ENCODE assay signal across 9 cellular contexts in the genomic region with DNA sequence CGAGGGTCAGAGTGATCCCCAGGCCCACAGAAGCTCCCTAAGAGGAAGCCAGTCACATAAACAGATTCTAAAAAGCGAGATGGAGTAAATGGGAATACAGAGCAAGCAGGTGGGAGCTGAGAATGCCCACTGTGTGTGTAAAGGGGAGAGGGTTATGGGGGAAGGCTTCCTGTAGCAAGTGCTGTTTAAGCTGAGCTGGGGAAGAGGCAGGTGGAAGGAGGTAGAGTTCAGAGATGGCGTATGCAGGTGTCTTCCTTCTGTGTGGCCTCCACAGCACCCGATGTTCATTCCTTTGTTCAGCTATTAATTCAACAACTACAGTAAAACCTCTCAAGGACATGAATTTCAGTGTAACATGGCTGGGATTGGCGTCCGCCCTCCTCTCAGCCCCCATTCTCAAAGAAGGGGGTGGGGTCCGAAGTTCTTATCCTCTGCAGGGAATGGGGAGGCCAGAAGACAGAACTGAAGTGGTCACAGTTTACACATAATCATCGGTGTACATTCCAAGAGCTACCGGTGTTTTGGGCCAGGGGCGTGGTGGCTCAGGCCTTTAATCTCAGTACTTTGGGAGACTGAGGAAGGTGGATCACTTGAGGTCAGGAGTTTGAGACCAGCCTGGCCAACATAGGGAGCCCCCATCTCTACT. TPM values are rescaled to one million over a fixed set of nuclear protein-coding genes. Genes with fewer than 3 reads are reported as not detected.
DNase-seq lines count a peak whose midpoint lies in the region; ATAC-seq and TF ChIP-seq lines count a peak whose summit lies in the region.
"Had no signal": no experiment of that assay in that cellular context is flagged by ENCODE, and none has a peak within 500 bp of the region (broad histone marks: within the 10 kb centered on the region; RNA-seq: fewer than 3 reads in every experiment).

No MANE protein-coding gene starts in this region.

- CTCF ChIA-PET in BJ (lab: Yijun Ruan, JAX): interaction anchor here (0.5 to 1.8 kb wide), 2 partner anchors 89 to 126 kb away, joined by 3 to 7 read pairs; no protein-coding TSS in a partner anchor

- peaks cover 12 to 29% of the 10 kb centered on the region in 2 donors for H3K4me1 Mint-ChIP-seq in natural killer cell treated with Interleukin-12 subunit alpha and Interleukin-12 subunit beta and Interleukin-15 and Interleukin-18, amount 100 ng/mL, for 72 hours (ENCODE audit: low read depth in 2 of 2)

- H3K4me3 Mint-ChIP-seq in natural killer cell treated with Interleukin-12 subunit alpha and Interleukin-12 subunit beta and Interleukin-15 and Interleukin-18, amount 100 ng/mL, for 72 hours: peak overlapping the region; percentile 81

- no peaks in the 10 kb centered on the region for H3K27me3 Mint-ChIP-seq in natural killer cell treated with Interleukin-12 subunit alpha and Interleukin-12 subunit beta and Interleukin-15 and Interleukin-18, amount 100 ng/mL, for 72 hours

- peak overlapping the region; percentile 73 for H3K4me3 ChIP-seq in BJ (ENCODE audit: low read depth, low read length)

- H3K9me3 Mint-ChIP-seq in natural killer cell treated with Interleukin-12 subunit alpha and Interleukin-12 subunit beta and Interleukin-15 and Interleukin-18, amount 100 ng/mL, for 72 hours: no peaks in the 10 kb centered on the region

- H3K27ac Mint-ChIP-seq in natural killer cell treated with Interleukin-12 subunit alpha and Interleukin-12 subunit beta and Interleukin-15 and Interleukin-18, amount 100 ng/mL, for 72 hours: peak overlapping the region; percentile 68 to 94

- no peak for DNase-seq in BJ (ENCODE audit: low read depth)
- no peak for DNase-seq in natural killer cell treated with Interleukin-12 subunit alpha and Interleukin-12 subunit beta and Interleukin-15 and Interleukin-18, amount 100 ng/mL, for 72 hours (ENCODE audit: low spot score)
- no peak for DNase-seq in substantia nigra (lab: John Stamatoyannopoulos, UW)
- no peak for DNase-seq in NCI-H2171 treated with DMSO at 0.1 percent for 48 hours (lab: John Stamatoyannopoulos, UW)
- DNase-seq in NCI-H128 (lab: John Stamatoyannopoulos, UW; ENCODE audit: unreplicated experiment): no peak

- H3K9me3 ChIP-seq in KOPT-K1 (ENCODE audit: insufficient read depth, low read length, poor library complexity, severe bottlenecking): no peaks in the 10 kb centered on the region

- H3K36me3 Mint-ChIP-seq in natural killer cell treated with Interleukin-12 subunit alpha and Interleukin-12 subunit beta and Interleukin-15 and Interleukin-18, amount 100 ng/mL, for 72 hours: no peaks in the 10 kb centered on the region

- ATAC-seq in natural killer cell treated with Interleukin-12 subunit alpha and Interleukin-12 subunit beta and Interleukin-15 and Interleukin-18, amount 100 ng/mL, for 72 hours: no peak
- ATAC-seq in GM18511 (IDR thresholded peaks at IDR 0.05; ENCODE audit: unreplicated experiment): no peak

- TF ChIP-seq CTCF in BJ (IDR thresholded peaks at IDR 0.05; ENCODE audit: insufficient read depth, low read depth, low read length): no peak

- no peaks in the 10 kb centered on the region for H3K36me3 ChIP-seq in BJ (ENCODE audit: control insufficient read depth, insufficient read depth, low read length)
- peaks cover 23% of the 10 kb centered on the region; the same call in 1 of the 2 replicates for H3K36me3 ChIP-seq in KOPT-K1 (ENCODE audit: insufficient read depth, low read length)

- H3K27ac ChIP-seq in KOPT-K1 (ENCODE audit: low read depth, low read length, poor library complexity, severe bottlenecking): peak overlapping the region; percentile 87
- H3K27ac ChIP-seq in cingulate gyrus (ENCODE audit: low read depth, low read length): peak overlapping the region; percentile 26
- H3K27ac ChIP-seq in substantia nigra (ENCODE audit: low read depth, low read length, poor library complexity, severe bottlenecking): no peak overlapping the region

- H3K27me3 ChIP-seq in BJ (ENCODE audit: control insufficient read depth, insufficient read depth, low read length): no peaks in the 10 kb centered on the region

- POLR2A ChIA-PET in BJ (lab: Charles Lee): interaction anchor here (0.8 kb wide), 1 partner anchor 16 kb away, joined by 3 read pairs; no protein-coding TSS in a partner anchor

RNA-seq across cellular contexts. Expression of a gene that starts 1.8 kb away (rescaled TPM):
- polyA plus RNA-seq in BJ (2011; rRNA removed): 8.7 and 10.9 TPM in 2 replicates
- polyA minus RNA-seq in BJ (2011; rRNA and poly(A)+ RNA removed): 16.1 and 25.7 TPM in 2 replicates
- 10 to 100 TPM; 13.7 to 42.6 TPM for total RNA-seq in natural killer cell treated with Interleukin-12 subunit alpha and Interleukin-12 subunit beta and Interleukin-15 and Interleukin-18, amount 100 ng/mL, for 72 hours

RNA-seq across cellular contexts. Expression of a gene that starts 45.5 kb away (rescaled TPM):
- polyA plus RNA-seq in BJ (2011; rRNA removed): not detected in 2 replicates
- polyA minus RNA-seq in BJ (2011; rRNA and poly(A)+ RNA removed): not detected in 2 replicates
- total RNA-seq in natural killer cell treated with Interleukin-12 subunit alpha and Interleukin-12 subunit beta and Interleukin-15 and Interleukin-18, amount 100 ng/mL, for 72 hours: under 1 TPM in 1 of 2 donors, not detected in 1; 0.22 TPM
- total RNA-seq: HT1080 had no signal
